In the genomic region with DNA sequence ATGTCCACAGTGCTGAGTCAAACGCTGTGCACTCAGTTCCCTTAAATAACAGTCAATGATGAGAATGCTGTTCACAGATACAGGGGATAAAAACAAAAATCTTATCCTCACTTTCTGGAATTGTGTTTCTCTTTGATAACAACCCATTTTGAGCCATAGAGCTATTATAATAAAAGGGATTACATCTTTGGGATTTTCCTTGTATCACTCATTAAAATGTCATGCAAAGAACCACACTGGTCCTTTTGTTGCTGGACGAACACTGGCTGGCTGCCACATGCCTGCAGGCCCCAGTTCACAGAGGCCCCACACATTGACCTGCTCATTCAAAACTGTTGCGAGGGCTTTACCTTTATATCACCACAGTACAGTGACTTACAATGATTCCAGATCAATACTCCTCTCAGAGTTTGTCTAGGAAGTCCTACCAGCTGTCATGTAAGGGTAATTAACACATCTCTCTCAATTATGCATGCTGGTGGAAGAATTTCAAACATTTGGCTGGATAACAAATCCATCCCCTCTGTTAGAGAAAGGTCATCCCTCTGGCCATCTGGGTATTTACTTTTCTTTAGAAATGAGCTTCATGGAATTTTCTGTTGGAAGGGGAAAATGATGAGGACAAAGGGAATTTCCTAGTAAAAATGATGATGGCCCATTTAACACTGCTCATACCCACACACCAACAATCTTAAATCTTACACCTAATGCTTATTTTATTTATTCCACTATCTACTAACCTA, we compare ENCODE assay signal across 9 cellular contexts.
DNase-seq lines count a peak whose midpoint lies in the region; ATAC-seq and TF ChIP-seq lines count a peak whose summit lies in the region.
"Had no signal": no experiment of that assay in that cellular context is flagged by ENCODE, and none has a peak within 500 bp of the region (broad histone marks: within the 10 kb centered on the region; RNA-seq: fewer than 3 reads in every experiment).

No MANE protein-coding gene starts in this region.

- H3K4me3 ChIP-seq in brain microvascular endothelial cell (ENCODE audit: low read depth, low read length) (no peak overlapping the region), skeletal muscle tissue (ENCODE audit: low read length in 3 of 3) (no peak overlapping the region)

- H3K36me3 ChIP-seq in brain microvascular endothelial cell (replicated peaks) (no peaks in the 10 kb centered on the region), skeletal muscle tissue (ENCODE audit: control insufficient read depth in 3 of 3, insufficient read depth in 3 of 3, low read length in 3 of 3) (no peaks in the 10 kb centered on the region)

- H3K36me3 Mint-ChIP-seq in activated naive CD4-positive, alpha-beta T cell treated with anti-CD3 and anti-CD28 coated beads, Interleukin-2, amount 50 U/mL, for 72 hours, result peaks cover 0 to 14% of the 10 kb centered on the region in 2 donors

- in situ Hi-C loops in brain microvascular endothelial cell (cut with HindIII; ENCODE audit: low pct_ligation_motif_present, low sequenced_read_pairs), result no loop called here

- H3K27ac ChIP-seq in brain microvascular endothelial cell, result peak overlapping the region; percentile 23
- peak overlapping the region; percentile 34 for H3K27ac ChIP-seq in skeletal muscle tissue (ENCODE audit: low read depth, low read length)

- no peak overlapping the region for H3K9ac ChIP-seq in skeletal muscle tissue (ENCODE audit: low read depth in 1 of 3, low read length in 3 of 3)

- peaks cover 23 to 34% (median 30%) of the 10 kb centered on the region in 3 donors for H3K4me1 ChIP-seq in skeletal muscle tissue (ENCODE audit: control insufficient read depth in 3 of 3, insufficient read depth in 3 of 3, low read length in 3 of 3)

- H3K9me3 Mint-ChIP-seq in activated naive CD4-positive, alpha-beta T cell treated with anti-CD3 and anti-CD28 coated beads, Interleukin-2, amount 50 U/mL, for 72 hours, result peaks cover 10 to 11% of the 10 kb centered on the region in 2 donors
- H3K9me3 Mint-ChIP-seq: T-helper 2 cell treated with Interferon-gamma antibody and Interleukin-4, amounts not matched to agents 5 μg/mL and 100 μg/mL, for 36 hours had no signal

- H3K27ac Mint-ChIP-seq in activated naive CD4-positive, alpha-beta T cell treated with anti-CD3 and anti-CD28 coated beads, Interleukin-2, amount 50 U/mL, for 72 hours, result no peak overlapping the region
- H3K27ac Mint-ChIP-seq: T-helper 2 cell treated with Interferon-gamma antibody and Interleukin-4, amounts not matched to agents 5 μg/mL and 100 μg/mL, for 36 hours had no signal

- TF ChIP-seq CTCF in brain microvascular endothelial cell (IDR thresholded peaks at IDR 0.05; ENCODE audit: low read depth, low read length, missing control alignments), result no peak

- H3K27me3 ChIP-seq in brain microvascular endothelial cell (replicated peaks) (no peaks in the 10 kb centered on the region), skeletal muscle tissue (ENCODE audit: control insufficient read depth in 3 of 3, insufficient read depth in 3 of 3, low read length in 3 of 3) (no peaks in the 10 kb centered on the region)

- no peaks in the 10 kb centered on the region for H3K9me3 ChIP-seq in skeletal muscle tissue (ENCODE audit: control insufficient read depth in 3 of 3, low read length in 3 of 3)

- no peak for ATAC-seq in GM18870 (IDR thresholded peaks at IDR 0.05; ENCODE audit: unreplicated experiment)
- no peak for ATAC-seq in activated naive CD4-positive, alpha-beta T cell treated with anti-CD3 and anti-CD28 coated beads, Interleukin-2, amount 50 U/mL, for 72 hours

- DNase-seq in HuH-7.5 (ENCODE audit: low spot score), result peak; percentile 25
- DNase-seq in brain microvascular endothelial cell, result peak; percentile 53
- peak; percentile 32 for DNase-seq in iPS-NIHi11 (ENCODE audit: low spot score)
- DNase-seq in stimulated activated CD4-positive, alpha-beta T cell treated with anti-CD3 and anti-CD28 coated beads, Interleukin-2, amount 100 ng/mL, for 24 hours, result no peak
- DNase-seq in NOMO-1 treated with dmso at 0.1 percent for 144 hours (lab: John Stamatoyannopoulos, UW; ENCODE audit: unreplicated experiment), result no peak
- DNase-seq in activated naive CD4-positive, alpha-beta T cell treated with anti-CD3 and anti-CD28 coated beads, Interleukin-2, amount 50 U/mL, for 72 hours (ENCODE audit: low spot score in 2 of 2), result no peak

Comparison
In these comparisons a context has a peak if more than half of its experiments do, and no peak if none do; other contexts are left out.
1. DNase-seq: peak in HuH-7.5 (single experiment), brain microvascular endothelial cell (single experiment) and iPS-NIHi11 (single experiment); none in stimulated activated CD4-positive, alpha-beta T cell treated with anti-CD3 and anti-CD28 coated beads, Interleukin-2, amount 100 ng/mL, for 24 hours (0 of 2), NOMO-1 treated with dmso at 0.1 percent for 144 hours (single experiment) and activated naive CD4-positive, alpha-beta T cell treated with anti-CD3 and anti-CD28 coated beads, Interleukin-2, amount 50 U/mL, for 72 hours (0 of 2).